2 cellular contexts compared by ENCODE assay signal in the genomic region with DNA sequence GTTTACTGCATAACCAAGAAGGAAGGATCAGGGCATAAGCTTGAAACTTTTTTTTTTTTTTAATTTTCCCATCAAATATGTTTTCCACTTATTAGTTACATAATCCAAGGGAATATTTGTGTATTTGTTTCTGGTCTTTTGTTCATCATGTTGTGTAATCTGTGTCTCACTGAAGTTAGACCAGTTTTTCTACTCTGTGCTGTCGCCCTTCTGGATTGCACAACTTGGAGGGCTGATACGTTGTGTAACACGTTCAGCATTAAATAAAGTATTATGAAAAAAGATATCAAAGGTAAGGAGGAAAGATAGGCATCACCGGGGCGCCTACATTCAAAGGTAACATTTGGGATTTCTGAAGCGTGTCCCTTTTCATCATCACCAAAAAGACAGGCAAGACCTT.
TF ChIP-seq lines count a peak whose summit lies in the region.

No MANE protein-coding gene starts in this region.

TF ChIP-seq in H1, 55 proteins besides CTCF, POLR2A, EP300 and RAD21:
- TF ChIP-seq CEBPB (IDR thresholded peaks at IDR 0.05; ENCODE audit: low read depth, low read length) (peak; percentile 23; the same call in 1 of the 2 replicates), CTBP2 (IDR thresholded peaks at IDR 0.05; ENCODE audit: borderline replicate concordance, insufficient read depth, insufficient read length, low read length) (no peak)

TF ChIP-seq in HEK293T, 16 proteins besides CTCF, POLR2A, EP300 and RAD21 (continued from another document):
- no peak for TF ChIP-seq HDGF (IDR thresholded peaks at IDR 0.05; ENCODE audit: borderline replicate concordance)
TF ChIP-seq in HEK293T: peak in this region for 0.
